In genomic region chr5:5298068-5298633, GRCh38 we compare ENCODE assay signal across 33 cellular contexts.
DNase-seq lines count a peak whose midpoint lies in the region; ATAC-seq and TF ChIP-seq lines count a peak whose summit lies in the region.
"Had no signal": no experiment of that assay in that cellular context is flagged by ENCODE, and none has a peak within 500 bp of the region (broad histone marks: within the 10 kb centered on the region; RNA-seq: fewer than 3 reads in every experiment).

No MANE protein-coding gene starts in this region.

- peak; percentile 10 for DNase-seq in NCI-H1105 (lab: John Stamatoyannopoulos, UW)
- peak; percentile 4 for DNase-seq in NCI-H69 (lab: John Stamatoyannopoulos, UW)
- DNase-seq in activated effector memory CD4-positive, alpha-beta T cell treated with Interleukin-2 at 50 U/mL for 16 hours, result no peak
- no peak for DNase-seq in cortex of kidney (lab: John Stamatoyannopoulos, UW)
- DNase-seq: activated CD4-positive, alpha-beta T cell treated with anti-CD3 and anti-CD28 coated beads, Interleukin-2, amount 10 ng/mL, durations not matched to agents 24 days and 14 days; activated CD8-positive, alpha-beta memory T cell treated with anti-CD3 and anti-CD28 coated beads for 24 hours; activated gamma-delta T cell; activated naive CD8-positive, alpha-beta T cell treated with anti-CD3 and anti-CD28 coated beads, Interleukin-2, amount 10 ng/mL, durations not matched to agents 7 days and 5 days; activated T-cell treated with anti-CD3 and anti-CD28 coated beads for 4 hours; Caco-2; DMS79 treated with DMSO at 0.1 percent for 48 hours; foreskin fibroblast; GF-D8; heart left ventricle; left ventricle myocardium superior; midbrain; naive thymus-derived CD8-positive, alpha-beta T cell; NCI-H1694; NCI-H2171; NCI-H510A treated with DMSO at 0.1 percent for 48 hours; psoas muscle; RPMI8226; sigmoid colon; stimulated activated CD4-positive, alpha-beta T cell treated with anti-CD3 and anti-CD28 coated beads, Interleukin-4, amount 100 ng/mL, for 24 hours; T-cell; tibial artery had no signal

- peaks cover 33% of the 10 kb centered on the region for H3K36me3 Mint-ChIP-seq in nephron (ENCODE audit: low read depth)
- H3K36me3 Mint-ChIP-seq: activated naive CD8-positive, alpha-beta T cell treated with anti-CD3 and anti-CD28 coated beads, Interleukin-2, amount 10 ng/mL, durations not matched to agents 7 days and 5 days; T-cell had no signal

- H3K4me1 Mint-ChIP-seq in nephron, result peaks cover 18% of the 10 kb centered on the region
- H3K4me1 Mint-ChIP-seq: activated CD4-positive, alpha-beta T cell treated with anti-CD3 and anti-CD28 coated beads, Interleukin-2, amount 10 ng/mL, durations not matched to agents 24 days and 14 days; activated naive CD8-positive, alpha-beta T cell treated with anti-CD3 and anti-CD28 coated beads, Interleukin-2, amount 10 ng/mL, durations not matched to agents 7 days and 5 days; naive thymus-derived CD8-positive, alpha-beta T cell; T-cell had no signal

- peaks cover 14% of the 10 kb centered on the region for H3K27me3 Mint-ChIP-seq in nephron (ENCODE audit: low read depth)
- H3K27me3 Mint-ChIP-seq: activated CD4-positive, alpha-beta T cell treated with anti-CD3 and anti-CD28 coated beads, Interleukin-2, amount 10 ng/mL, durations not matched to agents 24 days and 14 days; activated naive CD8-positive, alpha-beta T cell treated with anti-CD3 and anti-CD28 coated beads, Interleukin-2, amount 10 ng/mL, durations not matched to agents 7 days and 5 days; dendritic cell treated with granulocyte-macrophage colony-stimulating factor and Interleukin-4, amounts not matched to agents 40 ng/mL and 50 ng/mL, for 4 days had no signal

- H3K4me3 Mint-ChIP-seq in nephron, result no peak overlapping the region
- H3K4me3 Mint-ChIP-seq: activated CD4-positive, alpha-beta T cell treated with anti-CD3 and anti-CD28 coated beads, Interleukin-2, amount 10 ng/mL, durations not matched to agents 24 days and 14 days; activated naive CD8-positive, alpha-beta T cell treated with anti-CD3 and anti-CD28 coated beads, Interleukin-2, amount 10 ng/mL, durations not matched to agents 7 days and 5 days; dendritic cell treated with granulocyte-macrophage colony-stimulating factor and Interleukin-4, amounts not matched to agents 40 ng/mL and 50 ng/mL, for 4 days; naive thymus-derived CD8-positive, alpha-beta T cell; T-cell had no signal

- H3K27ac Mint-ChIP-seq in nephron, result peak overlapping the region; percentile 28 to 75 (median 41)
- H3K27ac Mint-ChIP-seq: activated CD4-positive, alpha-beta T cell treated with anti-CD3 and anti-CD28 coated beads, Interleukin-2, amount 10 ng/mL, durations not matched to agents 24 days and 14 days; activated naive CD8-positive, alpha-beta T cell treated with anti-CD3 and anti-CD28 coated beads, Interleukin-2, amount 10 ng/mL, durations not matched to agents 7 days and 5 days; dendritic cell treated with granulocyte-macrophage colony-stimulating factor and Interleukin-4, amounts not matched to agents 40 ng/mL and 50 ng/mL, for 4 days; naive thymus-derived CD8-positive, alpha-beta T cell; T-cell had no signal

- TF ChIP-seq CTCF in nephron (IDR thresholded peaks at IDR 0.05; ENCODE audit: unreplicated experiment in 3 of 3), result no peak

- ATAC-seq in HG03354 (IDR thresholded peaks at IDR 0.05; ENCODE audit: poor library complexity, severe bottlenecking, unreplicated experiment), result no peak
- ATAC-seq: heart left ventricle; left ventricle myocardium superior; naive thymus-derived CD8-positive, alpha-beta T cell; psoas muscle; T-cell had no signal

- peaks cover 4% of the 10 kb centered on the region for H3K9me3 Mint-ChIP-seq in nephron

- H3K27ac ChIP-seq in cingulate gyrus (ENCODE audit: low read depth, low read length), result peak overlapping the region; percentile 12
- H3K27ac ChIP-seq: ascending aorta, C4-2B, esophagus muscularis mucosa, heart left ventricle, psoas muscle, sigmoid colon, tibial artery had no signal

Comparison
In these comparisons a context has a peak if more than half of its experiments do, and no peak if none do; other contexts are left out.
1. DNase-seq: peak in NCI-H1105 (single experiment) and NCI-H69 (single experiment); none in activated effector memory CD4-positive, alpha-beta T cell treated with Interleukin-2 at 50 U/mL for 16 hours (single experiment) and cortex of kidney (single experiment).